Comparison of ENCODE assay signal across 8 cellular contexts in the genomic region with DNA sequence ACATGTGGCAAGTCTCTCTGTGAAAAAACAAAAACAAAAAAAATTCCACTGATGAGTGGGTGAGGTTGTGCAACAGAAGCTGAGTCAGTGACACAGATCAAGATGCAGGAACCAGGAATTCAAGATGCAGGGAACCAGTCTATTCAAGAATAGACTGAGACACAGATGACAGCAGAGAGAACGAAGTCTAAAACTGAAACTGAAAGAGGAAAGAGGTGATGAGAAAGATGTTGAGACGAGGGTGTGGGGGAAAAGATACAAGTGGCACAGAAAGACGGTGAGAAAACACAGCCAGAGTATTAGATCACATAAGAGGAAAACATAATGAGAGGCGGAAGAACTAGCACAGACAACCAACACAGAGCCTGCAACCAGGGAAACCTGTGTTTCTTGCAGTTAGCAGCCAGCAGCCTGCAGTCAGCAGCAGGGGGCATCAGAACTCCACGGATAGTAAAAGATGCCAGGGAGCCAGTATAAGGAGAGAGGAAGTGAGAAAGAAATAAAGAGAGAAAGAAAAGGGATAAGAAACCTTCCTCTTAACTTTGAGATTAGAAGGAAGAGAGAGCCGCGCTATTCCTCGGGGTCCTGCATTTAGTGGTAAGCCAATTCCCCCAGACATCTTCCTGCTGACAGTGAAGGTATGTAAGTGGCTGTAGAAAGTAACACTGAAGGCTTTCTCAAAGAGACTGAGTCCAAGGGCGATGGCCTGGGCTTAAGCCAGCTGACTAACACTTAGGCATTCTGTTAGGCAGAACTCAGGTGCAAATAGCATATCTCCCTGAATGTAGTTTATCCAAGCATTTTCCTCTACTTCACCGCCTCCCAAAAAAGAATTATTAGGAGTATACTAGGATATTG.
DNase-seq lines count a peak whose midpoint lies in the region; ATAC-seq, FAIRE-seq and TF ChIP-seq lines count a peak whose summit lies in the region.

No MANE protein-coding gene starts in this region.

- in situ Hi-C loops in HepG2 (cut with HindIII; ENCODE audit: extremely low pct_ligation_motif_present, low pct_unique_long_range_greater_than_20kb), result no loop called here

- peak overlapping the region; percentile 74 for H2AFZ ChIP-seq in HepG2 (ENCODE audit: low read length)

- DNase-seq in Ammon's horn (ENCODE audit: low spot score) (peak; percentile 95), NCI-H2227 (lab: John Stamatoyannopoulos, UW; ENCODE audit: unreplicated experiment) (peak; percentile 75), colonic mucosa (peak; percentile 79), HepG2 (ENCODE audit: low spot score) (peak; percentile 23)
- DNase-seq in activated CD4-positive, alpha-beta T cell treated with anti-CD3 and anti-CD28 coated beads for 24 hours (ENCODE audit: low read depth in 2 of 2), result peak; percentile 15 to 28
- peak; percentile 23 for DNase-seq in stimulated activated CD4-positive, alpha-beta T cell treated with anti-CD3 and anti-CD28 coated beads, Interleukin-2, amount 100 ng/mL, for 4 hours (ENCODE audit: low read depth)

- FAIRE-seq in HepG2 (lab: Jason Lieb, UNC), result peak; percentile 44

- H3K4me2 ChIP-seq in HepG2 (ENCODE audit: low read depth, low read length), result peak overlapping the region; percentile 51

- POLR2A ChIA-PET in HepG2 (lab: Yijun Ruan, JAX), result no interaction called here

- intact Hi-C loops in colonic mucosa (cut with DNase I), result loop anchor here (5.0 to 10.0 kb wide), 3 partner anchors 138 to 1582 kb away; a partner anchor contains a TSS
- intact Hi-C loops in HepG2 (cut with micrococcal nuclease; ENCODE audit: unreplicated experiment), result loop anchor here (10.0 kb wide), 1 partner anchor 138 kb away; no protein-coding TSS in a partner anchor

- 14% methylated on average over 10 of the region's 10 CpGs for WGBS in HepG2 (ENCODE audit: low lambda C conversion rate)

- no peak for TF ChIP-seq POLR2A in HepG2 (IDR thresholded peaks at IDR 0.05; ENCODE audit: insufficient read depth in 1 of 2, low read depth in 2 of 2, low read length in 2 of 2)

- H3K9ac ChIP-seq in colonic mucosa (ENCODE audit: low read depth in 2 of 2, low read length in 2 of 2), result peak overlapping the region in 1 of 2 donors; percentile 53
- H3K9ac ChIP-seq in HepG2 (ENCODE audit: insufficient read depth, low read depth, low read length), result no peak overlapping the region

- BruUV-seq in HepG2 (replicated peaks; lab: Mats Ljungman, UMichigan), result no TSS peak

- H3K36me3 ChIP-seq in colonic mucosa (no peaks in the 10 kb centered on the region), HepG2 (replicated peaks in 1 of 2; ENCODE audit: control insufficient read depth in 1 of 2, insufficient read depth in 2 of 2, low read length in 2 of 2) (no peaks in the 10 kb centered on the region)

- H4K20me1 ChIP-seq in HepG2 (ENCODE audit: insufficient read depth, low read length), result no peaks in the 10 kb centered on the region

- H3K27ac ChIP-seq in colonic mucosa (peak overlapping the region; percentile 62), HepG2 (ENCODE audit: extremely low read length, insufficient read depth, low read length) (no peak overlapping the region)

- ATAC-seq in GM18907 (IDR thresholded peaks at IDR 0.05; ENCODE audit: unreplicated experiment) (peak; percentile 76), HG03108 (IDR thresholded peaks at IDR 0.05; ENCODE audit: unreplicated experiment) (peak; percentile 64), HepG2 (peak; percentile 92)

- H3K4me3 ChIP-seq in colonic mucosa (peak overlapping the region; percentile 24), HepG2 (replicated peaks in 1 of 3; ENCODE audit: insufficient read depth in 1 of 3, low read depth in 2 of 3, low read length in 3 of 3) (peak overlapping the region in 1 of 3 experiments; percentile 46; a peak in 2 of 6 replicates)

- CTCF ChIA-PET in HepG2 (lab: Yijun Ruan, JAX; ENCODE audit: low intra/inter-chr PET ratio, low total read pairs), result no interaction called here

- TF ChIP-seq EP300 in HepG2 (IDR thresholded peaks at IDR 0.05; ENCODE audit: low read depth in 2 of 2, low read length in 2 of 2), result no peak
- TF ChIP-seq EP300 in HepG2 (CRISPR knock-in tag; IDR thresholded peaks at IDR 0.05; ENCODE audit: borderline replicate concordance), result no peak

- peak; percentile 66 for TF ChIP-seq RAD21 in HepG2 (CRISPR knock-in tag; IDR thresholded peaks at IDR 0.05)

- no peaks in the 10 kb centered on the region for H3K27me3 ChIP-seq in colonic mucosa
- no peaks in the 10 kb centered on the region for H3K27me3 ChIP-seq in HepG2 (ENCODE audit: control insufficient read depth in 1 of 2, insufficient read depth in 2 of 2, low read length in 2 of 2)

- no peaks in the 10 kb centered on the region for H3K9me3 ChIP-seq in colonic mucosa
- no peaks in the 10 kb centered on the region for H3K9me3 ChIP-seq in HepG2 (ENCODE audit: low read length)

- no peaks in the 10 kb centered on the region for H3K4me1 ChIP-seq in colonic mucosa
- no peaks in the 10 kb centered on the region for H3K4me1 ChIP-seq in HepG2 (ENCODE audit: insufficient read depth, low read length)

- H3K79me2 ChIP-seq in HepG2 (ENCODE audit: insufficient read depth, low read length), result no peaks in the 10 kb centered on the region

- TF ChIP-seq CTCF in colonic mucosa (IDR thresholded peaks at IDR 0.05) (peak; percentile 55), HepG2 (CRISPR knock-in tag; IDR thresholded peaks at IDR 0.05) (peak; percentile 75)

TF ChIP-seq in HepG2, 621 proteins besides CTCF, POLR2A, EP300 and RAD21:
- TF ChIP-seq SP1 (IDR thresholded peaks at IDR 0.05) (no peak), SP1 (CRISPR knock-in tag; IDR thresholded peaks at IDR 0.05) (no peak), SMC3 (IDR thresholded peaks at IDR 0.05; ENCODE audit: low read length) (peak; percentile 63), STAG1 (CRISPR knock-in tag; IDR thresholded peaks at IDR 0.05) (peak; percentile 86)

Comparison
In these comparisons a context has a peak if more than half of its experiments do, and no peak if none do; other contexts are left out.
1. DNase-seq: peak in every context shown above with its lines; median percentile 95 in Ammon's horn; 79 in colonic mucosa; 75 in NCI-H2227; 23 in HepG2; 23 in stimulated activated CD4-positive, alpha-beta T cell treated with anti-CD3 and anti-CD28 coated beads, Interleukin-2, amount 100 ng/mL, for 4 hours; 22 in activated CD4-positive, alpha-beta T cell treated with anti-CD3 and anti-CD28 coated beads for 24 hours.